Comparison of ENCODE assay signal across 16 cellular contexts in the genomic region with DNA sequence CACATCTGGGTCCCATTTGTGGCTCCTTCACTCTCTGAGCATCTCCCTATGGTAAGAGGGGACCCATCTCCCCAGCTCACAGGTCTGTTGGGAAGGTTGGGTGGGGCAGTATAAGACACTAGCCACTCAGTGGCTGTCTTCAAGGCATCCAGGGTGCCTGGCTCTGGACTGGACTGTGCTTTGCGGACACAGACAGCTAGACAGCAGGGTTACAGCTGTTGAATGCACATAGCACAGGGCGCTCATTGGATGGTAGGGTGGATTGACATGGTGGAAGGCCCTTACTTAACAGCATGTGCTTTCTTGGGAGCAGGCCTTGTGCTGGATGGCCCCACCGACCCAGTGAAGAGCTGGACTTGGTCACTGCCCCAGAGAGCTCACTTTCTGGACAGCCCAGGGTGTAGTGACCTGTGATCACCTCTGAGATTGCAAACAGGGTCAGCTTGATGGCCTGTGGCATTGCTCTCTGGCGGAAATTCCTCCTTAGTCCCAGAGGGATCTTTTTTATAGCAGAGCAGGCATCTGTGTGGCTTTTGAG. TPM values are rescaled to one million over a fixed set of nuclear protein-coding genes. Genes with fewer than 3 reads are reported as not detected.
DNase-seq lines count a peak whose midpoint lies in the region; ATAC-seq, FAIRE-seq and TF ChIP-seq lines count a peak whose summit lies in the region.
"Had no signal": no experiment of that assay in that cellular context is flagged by ENCODE, and none has a peak within 500 bp of the region (broad histone marks: within the 10 kb centered on the region; RNA-seq: fewer than 3 reads in every experiment).

No MANE protein-coding gene starts in this region.

- no peaks in the 10 kb centered on the region for H3K9me3 ChIP-seq in T-helper 17 cell (ENCODE audit: control insufficient read depth, low read length, poor library complexity, severe bottlenecking)
- H3K9me3 ChIP-seq in HepG2 (ENCODE audit: low read length), result no peaks in the 10 kb centered on the region
- H3K9me3 ChIP-seq: testis had no signal

- 50% methylated on average over 1 of the region's 4 CpGs for WGBS in HepG2 (ENCODE audit: low lambda C conversion rate)

- no peak for DNase-seq in T-helper 1 cell
- DNase-seq in T-helper 17 cell, result no peak
- DNase-seq in HepG2 (ENCODE audit: low spot score), result no peak
- DNase-seq in stimulated activated naive CD8-positive, alpha-beta T cell treated with anti-CD3 and anti-CD28 coated beads, Interleukin-15, amount 100 ng/mL, for 72 hours, result no peak
- DNase-seq in NCI-H2029 (lab: John Stamatoyannopoulos, UW), result no peak
- DNase-seq in NAMALWA (ENCODE audit: low spot score), result no peak
- DNase-seq in stimulated activated CD4-positive, alpha-beta T cell treated with anti-CD3 and anti-CD28 coated beads, Interleukin-2, amount 100 ng/mL, for 48 hours, result no peak
- DNase-seq: activated naive CD4-positive, alpha-beta T cell treated with anti-CD3 and anti-CD28 coated beads, Interleukin-2, amount 50 U/mL, for 16 hours; midbrain; NCI-H2171 treated with DMSO at 0.1 percent for 48 hours; testis had no signal

- no peaks in the 10 kb centered on the region for H3K9me3 Mint-ChIP-seq in T-helper 1 cell treated with Interleukin-12 subunit alpha and Interleukin-12 subunit beta and Interleukin-4 antibody, amounts not matched to agents 30 μg/mL and 1 μg/mL, for 36 hours
- H3K9me3 Mint-ChIP-seq in stimulated activated naive CD8-positive, alpha-beta T cell treated with anti-CD3 and anti-CD28 coated beads, Interleukin-15, amount 100 ng/mL, for 72 hours, result no peaks in the 10 kb centered on the region

- no TSS peak for BruUV-seq in HepG2 (replicated peaks; lab: Mats Ljungman, UMichigan)

- H3K27ac ChIP-seq in HepG2 (ENCODE audit: extremely low read length, insufficient read depth, low read length), result peak overlapping the region; percentile 100

- 0 out of 2 replicates have a peak, but pooled peaks have one; percentile 6 for TF ChIP-seq CTCF in HepG2 (CRISPR knock-in tag; IDR thresholded peaks at IDR 0.05)

- H3K79me2 ChIP-seq in HepG2 (ENCODE audit: insufficient read depth, low read length), result peaks cover 40% of the 10 kb centered on the region

- no peak for ATAC-seq in T-helper 17 cell
- peak; percentile 7 for ATAC-seq in HepG2
- ATAC-seq in stimulated activated naive CD8-positive, alpha-beta T cell treated with anti-CD3 and anti-CD28 coated beads, Interleukin-15, amount 100 ng/mL, for 72 hours, result no peak

- H3K4me3 ChIP-seq in HepG2 (replicated peaks in 1 of 3; ENCODE audit: insufficient read depth in 1 of 3, low read depth in 2 of 3, low read length in 3 of 3), result peak overlapping the region; percentile 25 to 83 (median 36); a peak in 4 of 6 replicates
- H3K4me3 ChIP-seq: testis had no signal

- CTCF ChIA-PET in HepG2 (lab: Yijun Ruan, JAX; ENCODE audit: low intra/inter-chr PET ratio, low total read pairs), result no interaction called here

- H3K9ac ChIP-seq in HepG2 (ENCODE audit: insufficient read depth, low read depth, low read length), result peak overlapping the region; percentile 98

- POLR2A ChIA-PET in HepG2 (lab: Yijun Ruan, JAX), result interaction anchor here (1.1 to 4.9 kb wide), 19 partner anchors 9 to 459 kb away, joined by 3 to 113 read pairs (median 9); a partner anchor contains a TSS

- H3K36me3 Mint-ChIP-seq in T-helper 1 cell treated with Interleukin-12 subunit alpha and Interleukin-12 subunit beta and Interleukin-4 antibody, amounts not matched to agents 30 μg/mL and 1 μg/mL, for 36 hours (ENCODE audit: low read depth), result peaks cover 5% of the 10 kb centered on the region
- H3K36me3 Mint-ChIP-seq in T-helper 17 cell (ENCODE audit: low read depth), result peaks cover 2% of the 10 kb centered on the region

- no peaks in the 10 kb centered on the region for H3K27me3 Mint-ChIP-seq in T-helper 1 cell treated with Interleukin-12 subunit alpha and Interleukin-12 subunit beta and Interleukin-4 antibody, amounts not matched to agents 30 μg/mL and 1 μg/mL, for 36 hours (ENCODE audit: low read depth)
- no peaks in the 10 kb centered on the region for H3K27me3 Mint-ChIP-seq in T-helper 17 cell
- H3K27me3 Mint-ChIP-seq in stimulated activated naive CD8-positive, alpha-beta T cell treated with anti-CD3 and anti-CD28 coated beads, Interleukin-15, amount 100 ng/mL, for 72 hours, result no peaks in the 10 kb centered on the region

- in situ Hi-C loops in HepG2 (cut with HindIII; ENCODE audit: extremely low pct_ligation_motif_present, low pct_unique_long_range_greater_than_20kb), result no loop called here

- H3K4me1 Mint-ChIP-seq in T-helper 1 cell treated with Interleukin-12 subunit alpha and Interleukin-12 subunit beta and Interleukin-4 antibody, amounts not matched to agents 30 μg/mL and 1 μg/mL, for 36 hours (ENCODE audit: low read depth), result peaks cover 27% of the 10 kb centered on the region
- peaks cover 25% of the 10 kb centered on the region for H3K4me1 Mint-ChIP-seq in T-helper 17 cell
- peaks cover 48% of the 10 kb centered on the region for H3K4me1 Mint-ChIP-seq in stimulated activated naive CD8-positive, alpha-beta T cell treated with anti-CD3 and anti-CD28 coated beads, Interleukin-15, amount 100 ng/mL, for 72 hours

- TF ChIP-seq RAD21 in HepG2 (CRISPR knock-in tag; IDR thresholded peaks at IDR 0.05), result no peak; the same call in 1 of the 2 replicates

- peak; percentile 81 for FAIRE-seq in HepG2 (lab: Jason Lieb, UNC)

- peak; percentile 51 to 60 for TF ChIP-seq POLR2A in HepG2 (IDR thresholded peaks at IDR 0.05; ENCODE audit: insufficient read depth in 1 of 2, low read depth in 2 of 2, low read length in 2 of 2)

- no peak overlapping the region for H3K27ac Mint-ChIP-seq in T-helper 1 cell treated with Interleukin-12 subunit alpha and Interleukin-12 subunit beta and Interleukin-4 antibody, amounts not matched to agents 30 μg/mL and 1 μg/mL, for 36 hours
- H3K27ac Mint-ChIP-seq in T-helper 17 cell, result peak overlapping the region; percentile 84
- H3K27ac Mint-ChIP-seq in stimulated activated naive CD8-positive, alpha-beta T cell treated with anti-CD3 and anti-CD28 coated beads, Interleukin-15, amount 100 ng/mL, for 72 hours, result peak overlapping the region; percentile 80 to 86

- TF ChIP-seq EP300 in HepG2 (IDR thresholded peaks at IDR 0.05; ENCODE audit: low read depth in 2 of 2, low read length in 2 of 2) (no peak), HepG2 (CRISPR knock-in tag; IDR thresholded peaks at IDR 0.05; ENCODE audit: borderline replicate concordance) (no peak)

- H2AFZ ChIP-seq in HepG2 (ENCODE audit: low read length), result no peak overlapping the region

- H3K36me3 ChIP-seq in HepG2 (replicated peaks in 1 of 2; ENCODE audit: control insufficient read depth in 1 of 2, insufficient read depth in 2 of 2, low read length in 2 of 2), result peaks cover 6 to 15% of the 10 kb centered on the region in 2 experiments; a peak in 4 of 5 replicates

- peaks cover 68% of the 10 kb centered on the region for H3K4me1 ChIP-seq in HepG2 (ENCODE audit: insufficient read depth, low read length)

- H3K4me2 ChIP-seq in HepG2 (ENCODE audit: low read depth, low read length), result peak overlapping the region; percentile 94

- no peaks in the 10 kb centered on the region; the same call in 1 of the 2 replicates for H4K20me1 ChIP-seq in HepG2 (ENCODE audit: insufficient read depth, low read length)

- intact Hi-C loops in HepG2 (cut with micrococcal nuclease; ENCODE audit: unreplicated experiment), result loop anchor here (2.0 kb wide), 1 partner anchor 38 kb away; no protein-coding TSS in a partner anchor

- H3K27me3 ChIP-seq in HepG2 (ENCODE audit: control insufficient read depth in 1 of 2, insufficient read depth in 2 of 2, low read length in 2 of 2), result no peaks in the 10 kb centered on the region; a peak in 1 of 5 replicates
- H3K27me3 ChIP-seq: testis had no signal

- peak overlapping the region; percentile 91 for H3K4me3 Mint-ChIP-seq in T-helper 1 cell treated with Interleukin-12 subunit alpha and Interleukin-12 subunit beta and Interleukin-4 antibody, amounts not matched to agents 30 μg/mL and 1 μg/mL, for 36 hours
- H3K4me3 Mint-ChIP-seq in T-helper 17 cell, result no peak overlapping the region
- no peak overlapping the region for H3K4me3 Mint-ChIP-seq in stimulated activated naive CD8-positive, alpha-beta T cell treated with anti-CD3 and anti-CD28 coated beads, Interleukin-15, amount 100 ng/mL, for 72 hours

RNA-seq across cellular contexts. Expression of a gene that starts 1.9 kb away (rescaled TPM):
- 10 to 100 TPM; 12.3 to 16.7 TPM for total RNA-seq in T-helper 17 cell
- 24.4 and 30.3 TPM in 2 replicates for total RNA-seq in HepG2 (2016; rRNA removed; fragmentation: Illumina TruSeq; extraction: Trizol)
- total RNA-seq in HepG2 (2016; cell fraction: cytosol; rRNA removed; fragmentation: Illumina TruSeq; extraction: Trizol; ENCODE audit: low read depth), result 8.7 and 10.7 TPM in 2 replicates
- total RNA-seq in HepG2 (2016; cell fraction: insoluble cytoplasmic fraction; rRNA removed; fragmentation: Illumina TruSeq; extraction: Trizol), result 24.3 and 28.9 TPM in 2 replicates
- total RNA-seq in HepG2 (2016; cell fraction: membrane; rRNA removed; fragmentation: Illumina TruSeq; extraction: Trizol), result 18.5 and 19.0 TPM in 2 replicates
- 16.6 and 20.8 TPM in 2 replicates for total RNA-seq in HepG2 (2016; cell fraction: nucleus; rRNA removed; fragmentation: Illumina TruSeq; extraction: Trizol)
- 27.4 and 34.2 TPM in 2 replicates for polyA plus RNA-seq in HepG2 (2011; rRNA removed)
- polyA plus RNA-seq in HepG2 (2011; cell fraction: cytosol; rRNA removed), result 26.3 and 39.4 TPM in 2 replicates
- 141 and 147 TPM in 2 replicates for polyA plus RNA-seq in HepG2 (2011; cell fraction: nucleus; rRNA removed)
- 31.4 and 36.8 TPM in 2 replicates for polyA plus RNA-seq in HepG2 (2012)
- 9.9 and 10.2 TPM in 2 replicates for polyA plus RNA-seq in HepG2 (2016; cell fraction: cytosol; fragmentation: Illumina TruSeq; extraction: Trizol; ENCODE audit: low read depth)
- polyA plus RNA-seq in HepG2 (2016; cell fraction: insoluble cytoplasmic fraction; fragmentation: Illumina TruSeq; extraction: Trizol; ENCODE audit: low read depth), result 35.6 and 37.8 TPM in 2 replicates
- 15.1 and 15.7 TPM in 2 replicates for polyA plus RNA-seq in HepG2 (2016; cell fraction: membrane; fragmentation: Illumina TruSeq; extraction: Trizol; ENCODE audit: low read depth)
- 59.4 and 67.1 TPM in 2 replicates for polyA plus RNA-seq in HepG2 (2016; cell fraction: nucleus; fragmentation: Illumina TruSeq; extraction: Trizol; ENCODE audit: insufficient read depth, low read depth)
- polyA minus RNA-seq in HepG2 (2011; rRNA and poly(A)+ RNA removed; ENCODE audit: low replicate concordance), result 7.0 and 28.3 TPM in 2 replicates
- polyA minus RNA-seq in HepG2 (2011; cell fraction: cytosol; rRNA and poly(A)+ RNA removed), result 15.8 and 20.3 TPM in 2 replicates
- 11.1 and 17.4 TPM in 2 replicates for polyA minus RNA-seq in HepG2 (2011; cell fraction: nucleus; rRNA and poly(A)+ RNA removed)

RNA-seq across cellular contexts. Expression of a gene that starts 21.9 kb away (rescaled TPM):
- total RNA-seq in T-helper 17 cell (10 to 100 TPM; 17.2 to 22.2 TPM), HepG2 (2016; rRNA removed; fragmentation: Illumina TruSeq; extraction: Trizol) (35.6 and 42.8 TPM in 2 replicates)
- total RNA-seq in HepG2 (2016; cell fraction: cytosol; rRNA removed; fragmentation: Illumina TruSeq; extraction: Trizol; ENCODE audit: low read depth), result 29.0 and 33.1 TPM in 2 replicates
- total RNA-seq in HepG2 (2016; cell fraction: insoluble cytoplasmic fraction; rRNA removed; fragmentation: Illumina TruSeq; extraction: Trizol), result 34.7 and 46.1 TPM in 2 replicates
- 62.2 and 73.5 TPM in 2 replicates for total RNA-seq in HepG2 (2016; cell fraction: membrane; rRNA removed; fragmentation: Illumina TruSeq; extraction: Trizol)
- 17.6 and 21.2 TPM in 2 replicates for total RNA-seq in HepG2 (2016; cell fraction: nucleus; rRNA removed; fragmentation: Illumina TruSeq; extraction: Trizol)
- polyA plus RNA-seq in HepG2 (2011; rRNA removed), result 15.1 and 23.1 TPM in 2 replicates
- 9.6 and 21.1 TPM in 2 replicates for polyA plus RNA-seq in HepG2 (2011; cell fraction: cytosol; rRNA removed)
- 24.0 and 30.1 TPM in 2 replicates for polyA plus RNA-seq in HepG2 (2011; cell fraction: nucleus; rRNA removed)
- polyA plus RNA-seq in HepG2 (2012), result 20.1 and 21.2 TPM in 2 replicates
- polyA plus RNA-seq in HepG2 (2016; cell fraction: cytosol; fragmentation: Illumina TruSeq; extraction: Trizol; ENCODE audit: low read depth), result 34.6 and 40.9 TPM in 2 replicates
- polyA plus RNA-seq in HepG2 (2016; cell fraction: insoluble cytoplasmic fraction; fragmentation: Illumina TruSeq; extraction: Trizol; ENCODE audit: low read depth), result 47.2 and 47.3 TPM in 2 replicates
- 55.5 and 74.3 TPM in 2 replicates for polyA plus RNA-seq in HepG2 (2016; cell fraction: membrane; fragmentation: Illumina TruSeq; extraction: Trizol; ENCODE audit: low read depth)
- polyA plus RNA-seq in HepG2 (2016; cell fraction: nucleus; fragmentation: Illumina TruSeq; extraction: Trizol; ENCODE audit: insufficient read depth, low read depth), result 38.1 and 41.9 TPM in 2 replicates
- polyA minus RNA-seq in HepG2 (2011; rRNA and poly(A)+ RNA removed; ENCODE audit: low replicate concordance), result 11.1 and 37.8 TPM in 2 replicates
- polyA minus RNA-seq in HepG2 (2011; cell fraction: cytosol; rRNA and poly(A)+ RNA removed), result 24.6 and 29.7 TPM in 2 replicates
- polyA minus RNA-seq in HepG2 (2011; cell fraction: nucleus; rRNA and poly(A)+ RNA removed), result 9.8 and 11.8 TPM in 2 replicates

RNA-seq across cellular contexts. Expression of a gene that starts 32.8 kb away (rescaled TPM):
- not detected for total RNA-seq in T-helper 17 cell
- not detected in 2 replicates for total RNA-seq in HepG2 (2016; rRNA removed; fragmentation: Illumina TruSeq; extraction: Trizol)
- not detected in 2 replicates for total RNA-seq in HepG2 (2016; cell fraction: cytosol; rRNA removed; fragmentation: Illumina TruSeq; extraction: Trizol; ENCODE audit: low read depth)
- not detected in 2 replicates for total RNA-seq in HepG2 (2016; cell fraction: insoluble cytoplasmic fraction; rRNA removed; fragmentation: Illumina TruSeq; extraction: Trizol)
- not detected in 2 replicates for total RNA-seq in HepG2 (2016; cell fraction: membrane; rRNA removed; fragmentation: Illumina TruSeq; extraction: Trizol)
- not detected in 2 replicates for total RNA-seq in HepG2 (2016; cell fraction: nucleus; rRNA removed; fragmentation: Illumina TruSeq; extraction: Trizol)
- not detected in 2 replicates for polyA plus RNA-seq in HepG2 (2011; rRNA removed)
- not detected in 2 replicates for polyA plus RNA-seq in HepG2 (2011; cell fraction: cytosol; rRNA removed)
- polyA plus RNA-seq in HepG2 (2011; cell fraction: nucleus; rRNA removed), result not detected in 2 replicates
- polyA plus RNA-seq in HepG2 (2012), result not detected in 2 replicates
- polyA plus RNA-seq in HepG2 (2016; cell fraction: cytosol; fragmentation: Illumina TruSeq; extraction: Trizol; ENCODE audit: low read depth), result not detected in 2 replicates
- not detected in 2 replicates for polyA plus RNA-seq in HepG2 (2016; cell fraction: insoluble cytoplasmic fraction; fragmentation: Illumina TruSeq; extraction: Trizol; ENCODE audit: low read depth)
- not detected in 2 replicates for polyA plus RNA-seq in HepG2 (2016; cell fraction: membrane; fragmentation: Illumina TruSeq; extraction: Trizol; ENCODE audit: low read depth)
- not detected in 2 replicates for polyA plus RNA-seq in HepG2 (2016; cell fraction: nucleus; fragmentation: Illumina TruSeq; extraction: Trizol; ENCODE audit: insufficient read depth, low read depth)
- polyA minus RNA-seq in HepG2 (2011; rRNA and poly(A)+ RNA removed; ENCODE audit: low replicate concordance), result not detected in 2 replicates
- not detected in 2 replicates for polyA minus RNA-seq in HepG2 (2011; cell fraction: cytosol; rRNA and poly(A)+ RNA removed)
- polyA minus RNA-seq in HepG2 (2011; cell fraction: nucleus; rRNA and poly(A)+ RNA removed), result not detected in 2 replicates
- total RNA-seq: A172; MCF 10A; T-helper 1 cell treated with Interleukin-12 subunit alpha and Interleukin-12 subunit beta and Interleukin-4 antibody, amounts not matched to agents 30 ng/mL and 1 ng/mL, for 36 hours; testis had no signal
- polyA plus RNA-seq: esophagus had no signal

RNA-seq across cellular contexts. Expression of a gene that starts 54.6 kb away (rescaled TPM):
- total RNA-seq in T-helper 17 cell (not detected), HepG2 (2016; rRNA removed; fragmentation: Illumina TruSeq; extraction: Trizol) (not detected in 2 replicates)
- total RNA-seq in HepG2 (2016; cell fraction: cytosol; rRNA removed; fragmentation: Illumina TruSeq; extraction: Trizol; ENCODE audit: low read depth), result not detected in 2 replicates
- not detected in 2 replicates for total RNA-seq in HepG2 (2016; cell fraction: insoluble cytoplasmic fraction; rRNA removed; fragmentation: Illumina TruSeq; extraction: Trizol)
- total RNA-seq in HepG2 (2016; cell fraction: membrane; rRNA removed; fragmentation: Illumina TruSeq; extraction: Trizol), result not detected in 2 replicates
- not detected in 2 replicates for total RNA-seq in HepG2 (2016; cell fraction: nucleus; rRNA removed; fragmentation: Illumina TruSeq; extraction: Trizol)
- polyA plus RNA-seq in HepG2 (2011; rRNA removed), result not detected in 2 replicates
- polyA plus RNA-seq in HepG2 (2011; cell fraction: cytosol; rRNA removed), result 0.05 TPM in 1 of 2 replicates, not detected in the other
- not detected in 2 replicates for polyA plus RNA-seq in HepG2 (2011; cell fraction: nucleus; rRNA removed)
- not detected in 2 replicates for polyA plus RNA-seq in HepG2 (2012)
- polyA plus RNA-seq in HepG2 (2016; cell fraction: cytosol; fragmentation: Illumina TruSeq; extraction: Trizol; ENCODE audit: low read depth), result 0.06 TPM in 1 of 2 replicates, not detected in the other
- polyA plus RNA-seq in HepG2 (2016; cell fraction: insoluble cytoplasmic fraction; fragmentation: Illumina TruSeq; extraction: Trizol; ENCODE audit: low read depth), result not detected in 2 replicates
- not detected in 2 replicates for polyA plus RNA-seq in HepG2 (2016; cell fraction: membrane; fragmentation: Illumina TruSeq; extraction: Trizol; ENCODE audit: low read depth)
- polyA plus RNA-seq in HepG2 (2016; cell fraction: nucleus; fragmentation: Illumina TruSeq; extraction: Trizol; ENCODE audit: insufficient read depth, low read depth), result not detected in 2 replicates
- 0.32 TPM in 1 of 2 replicates, not detected in the other for polyA minus RNA-seq in HepG2 (2011; rRNA and poly(A)+ RNA removed; ENCODE audit: low replicate concordance)
- not detected in 2 replicates for polyA minus RNA-seq in HepG2 (2011; cell fraction: cytosol; rRNA and poly(A)+ RNA removed)
- not detected in 2 replicates for polyA minus RNA-seq in HepG2 (2011; cell fraction: nucleus; rRNA and poly(A)+ RNA removed)
- total RNA-seq: A172; MCF 10A; T-helper 1 cell treated with Interleukin-12 subunit alpha and Interleukin-12 subunit beta and Interleukin-4 antibody, amounts not matched to agents 30 ng/mL and 1 ng/mL, for 36 hours had no signal

RNA-seq across cellular contexts. Expression of a gene that starts 59.1 kb away (rescaled TPM):
- not detected for total RNA-seq in T-helper 17 cell
- not detected in 2 replicates for total RNA-seq in HepG2 (2016; rRNA removed; fragmentation: Illumina TruSeq; extraction: Trizol)
- not detected in 2 replicates for total RNA-seq in HepG2 (2016; cell fraction: cytosol; rRNA removed; fragmentation: Illumina TruSeq; extraction: Trizol; ENCODE audit: low read depth)
- not detected in 2 replicates for total RNA-seq in HepG2 (2016; cell fraction: insoluble cytoplasmic fraction; rRNA removed; fragmentation: Illumina TruSeq; extraction: Trizol)
- not detected in 2 replicates for total RNA-seq in HepG2 (2016; cell fraction: membrane; rRNA removed; fragmentation: Illumina TruSeq; extraction: Trizol)
- total RNA-seq in HepG2 (2016; cell fraction: nucleus; rRNA removed; fragmentation: Illumina TruSeq; extraction: Trizol), result not detected in 2 replicates
- polyA plus RNA-seq in HepG2 (2011; rRNA removed), result not detected in 2 replicates
- polyA plus RNA-seq in HepG2 (2011; cell fraction: cytosol; rRNA removed), result not detected in 2 replicates
- not detected in 2 replicates for polyA plus RNA-seq in HepG2 (2011; cell fraction: nucleus; rRNA removed)
- not detected in 2 replicates for polyA plus RNA-seq in HepG2 (2012)
- polyA plus RNA-seq in HepG2 (2016; cell fraction: cytosol; fragmentation: Illumina TruSeq; extraction: Trizol; ENCODE audit: low read depth), result not detected in 2 replicates
- polyA plus RNA-seq in HepG2 (2016; cell fraction: insoluble cytoplasmic fraction; fragmentation: Illumina TruSeq; extraction: Trizol; ENCODE audit: low read depth), result not detected in 2 replicates
- not detected in 2 replicates for polyA plus RNA-seq in HepG2 (2016; cell fraction: membrane; fragmentation: Illumina TruSeq; extraction: Trizol; ENCODE audit: low read depth)
- not detected in 2 replicates for polyA plus RNA-seq in HepG2 (2016; cell fraction: nucleus; fragmentation: Illumina TruSeq; extraction: Trizol; ENCODE audit: insufficient read depth, low read depth)
- polyA minus RNA-seq in HepG2 (2011; rRNA and poly(A)+ RNA removed; ENCODE audit: low replicate concordance), result not detected in 2 replicates
- polyA minus RNA-seq in HepG2 (2011; cell fraction: cytosol; rRNA and poly(A)+ RNA removed), result not detected in 2 replicates
- not detected in 2 replicates for polyA minus RNA-seq in HepG2 (2011; cell fraction: nucleus; rRNA and poly(A)+ RNA removed)
- total RNA-seq: A172; MCF 10A; T-helper 1 cell treated with Interleukin-12 subunit alpha and Interleukin-12 subunit beta and Interleukin-4 antibody, amounts not matched to agents 30 ng/mL and 1 ng/mL, for 36 hours had no signal
- polyA plus RNA-seq: esophagus had no signal
